Comparison of ENCODE assay signal across 1 cellular context in the genomic region with DNA sequence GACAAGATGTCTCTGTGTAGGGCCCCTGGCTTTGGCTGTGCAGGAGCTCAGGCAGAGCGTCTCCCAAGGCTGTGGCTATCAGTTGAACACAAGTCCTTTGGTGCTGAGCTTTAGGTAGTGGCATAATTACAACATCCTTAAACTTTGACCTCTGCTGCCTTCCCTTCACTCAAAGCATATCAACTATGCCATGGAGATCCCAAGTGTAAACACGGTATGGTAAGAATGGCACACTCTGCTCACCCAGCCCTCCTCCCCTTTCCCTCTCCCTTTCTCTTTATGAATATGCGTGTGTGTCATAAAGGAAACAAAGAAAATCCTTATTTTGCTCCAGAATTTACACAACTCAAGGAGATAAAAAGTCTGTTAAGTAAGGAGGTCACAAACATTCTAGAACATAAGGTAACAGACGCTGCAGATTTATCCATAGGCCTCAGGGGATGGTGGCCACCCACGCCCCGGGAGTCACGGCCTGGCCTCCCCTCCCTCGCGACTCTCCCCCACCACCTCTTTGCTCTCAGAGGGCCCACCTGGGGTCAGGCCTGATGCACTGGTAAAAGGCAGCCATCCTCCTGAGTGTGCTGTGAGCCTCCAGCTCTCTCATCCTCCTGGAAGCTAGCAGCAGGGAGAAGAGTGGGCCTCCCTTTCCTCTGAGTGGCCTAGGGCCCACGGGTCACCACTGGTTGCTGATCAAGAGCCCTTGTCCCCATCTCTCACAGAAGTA.
TF ChIP-seq lines count a peak whose summit lies in the region.

No MANE protein-coding gene starts in this region.

TF ChIP-seq in H1, 55 proteins besides CTCF, POLR2A, EP300 and RAD21:
- TF ChIP-seq SIN3A (conservative IDR thresholded peaks at IDR 0.05 in 1 of 2, IDR thresholded peaks at IDR 0.05 in 1 of 2; ENCODE audit: low read depth in 1 of 2, low read length in 2 of 2) (no peak), SIRT6 (IDR thresholded peaks at IDR 0.05; ENCODE audit: low read length) (no peak), TCF12 (IDR thresholded peaks at IDR 0.05; ENCODE audit: low read depth, low read length) (no peak), RXRA (IDR thresholded peaks at IDR 0.05; ENCODE audit: insufficient read depth, low read depth, low read length) (no peak), RNF2 (IDR thresholded peaks at IDR 0.05; ENCODE audit: borderline replicate concordance, low read depth, low read length, missing control alignments, poor library complexity, severe bottlenecking) (no peak), E2F6 (IDR thresholded peaks at IDR 0.05) (no peak), CBX5 (IDR thresholded peaks at IDR 0.05; ENCODE audit: low read depth, low read length) (no peak), CREB1 (IDR thresholded peaks at IDR 0.05) (no peak), SP4 (IDR thresholded peaks at IDR 0.05; ENCODE audit: low read length) (no peak), TEAD4 (IDR thresholded peaks at IDR 0.05; ENCODE audit: low read depth, low read length) (no peak), TBP (IDR thresholded peaks at IDR 0.05; ENCODE audit: low read depth, low read length) (no peak)
